In the genomic region with DNA sequence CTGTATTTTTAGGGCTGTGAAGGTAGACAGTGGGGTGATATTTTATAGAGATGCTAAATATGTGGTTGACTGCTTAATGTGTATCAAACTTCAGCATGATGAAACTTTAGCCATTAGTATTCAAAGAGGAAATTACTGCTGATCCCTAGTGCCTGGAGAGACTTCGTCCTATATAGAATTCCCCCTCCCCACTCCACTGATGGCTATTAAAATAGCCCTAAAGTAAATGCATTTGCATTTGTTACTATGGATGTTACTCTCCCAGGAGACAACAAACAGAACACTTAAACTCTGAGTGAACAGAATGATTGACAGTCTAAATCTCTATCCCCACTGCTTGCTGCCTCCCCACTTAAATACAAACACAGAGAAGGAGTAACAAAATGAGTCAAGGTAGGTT, we compare ENCODE assay signal across 28 cellular contexts. TPM values are rescaled to one million over a fixed set of nuclear protein-coding genes. Genes with fewer than 3 reads are reported as not detected.
"Had no signal": no experiment of that assay in that cellular context is flagged by ENCODE, and none has a peak within 500 bp of the region (broad histone marks: within the 10 kb centered on the region; RNA-seq: fewer than 3 reads in every experiment).

No MANE protein-coding gene starts in this region.

- H3K9me3 ChIP-seq: ascending aorta, colonic mucosa, left lung, lower lobe of right lung, spleen, suprapubic skin, tibial artery, upper lobe of right lung had no signal

- H3K4me1 Mint-ChIP-seq: activated CD4-positive, alpha-beta T cell treated with anti-CD3 and anti-CD28 coated beads, Interleukin-2, amount 10 ng/mL, durations not matched to agents 24 days and 14 days; activated naive CD4-positive, alpha-beta T cell treated with anti-CD3 and anti-CD28 coated beads, Interleukin-2, amount 10 ng/mL, durations not matched to agents 7 days and 5 days; activated naive CD8-positive, alpha-beta T cell treated with anti-CD3 and anti-CD28 coated beads, Interleukin-2, amount 10 ng/mL, durations not matched to agents 7 days and 5 days; naive thymus-derived CD8-positive, alpha-beta T cell had no signal

- H3K4me3 ChIP-seq: ascending aorta, cardiac muscle cell, colonic mucosa, left lung, lower lobe of right lung, spleen, suprapubic skin, tibial artery, upper lobe of right lung had no signal

- H3K27ac ChIP-seq: ascending aorta, cardiac muscle cell, colonic mucosa, left lung, lower lobe of right lung, spleen, suprapubic skin, tibial artery, upper lobe of right lung, WERI-Rb-1 had no signal

- H3K4me3 Mint-ChIP-seq: activated CD4-positive, alpha-beta memory T cell treated with anti-CD3 and anti-CD28 coated beads for 36 hours; activated CD4-positive, alpha-beta T cell treated with anti-CD3 and anti-CD28 coated beads, Interleukin-2, amount 10 ng/mL, durations not matched to agents 24 days and 14 days; activated naive CD4-positive, alpha-beta T cell treated with anti-CD3 and anti-CD28 coated beads, Interleukin-2, amount 10 ng/mL, durations not matched to agents 7 days and 5 days; activated naive CD8-positive, alpha-beta T cell treated with anti-CD3 and anti-CD28 coated beads, Interleukin-2, amount 10 ng/mL, durations not matched to agents 7 days and 5 days; activated T-helper 1 cell treated with anti-CD3 and anti-CD28 coated beads, Interleukin-12 subunit alpha, Interleukin-12 subunit beta, Interleukin-2, Interleukin-4 antibody, amounts not matched to agents 30 ng/mL and 10 ng/mL and 1 ng/mL, durations not matched to agents 14 hours and 24 hours and 36 hours; brain; naive thymus-derived CD8-positive, alpha-beta T cell had no signal

- H3K36me3 ChIP-seq: ascending aorta, cardiac muscle cell, colonic mucosa, left lung, lower lobe of right lung, spleen, suprapubic skin, tibial artery, upper lobe of right lung, WERI-Rb-1 had no signal

- DNase-seq: activated CD4-positive, alpha-beta memory T cell treated with anti-CD3 and anti-CD28 coated beads for 36 hours; activated CD4-positive, alpha-beta T cell treated with anti-CD3 and anti-CD28 coated beads, Interleukin-2, amount 10 ng/mL, durations not matched to agents 24 days and 14 days; activated CD8-positive, alpha-beta memory T cell treated with anti-CD3 and anti-CD28 coated beads, Interleukin-2, amount 50 U/mL, for 4 hours; activated effector memory CD4-positive, alpha-beta T cell treated with anti-CD3 and anti-CD28 coated beads, Interleukin-2, amount 50 U/mL, for 16 hours; activated naive CD4-positive, alpha-beta T cell treated with anti-CD3 and anti-CD28 coated beads, Interleukin-2, amount 10 ng/mL, durations not matched to agents 7 days and 5 days; activated naive CD8-positive, alpha-beta T cell treated with anti-CD3 and anti-CD28 coated beads, Interleukin-2, amount 10 ng/mL, durations not matched to agents 7 days and 5 days; activated T-cell treated with anti-CD3 and anti-CD28 coated beads, Interleukin-2, amount 50 U/mL, for 1 hour; cerebellar nuclear complex; colonic mucosa; effector CD8-positive, alpha-beta T cell; left lung; lower lobe of right lung; mesenchymal stem cell; naive thymus-derived CD8-positive, alpha-beta T cell; posterior cingulate gyrus; right cardiac atrium; spleen; stimulated activated naive CD4-positive, alpha-beta T cell; tibial artery; upper lobe of right lung; WERI-Rb-1 had no signal

- H3K27me3 ChIP-seq: ascending aorta, cardiac muscle cell, colonic mucosa, left lung, spleen, suprapubic skin, tibial artery, upper lobe of right lung had no signal

- H3K36me3 Mint-ChIP-seq: activated CD4-positive, alpha-beta memory T cell treated with anti-CD3 and anti-CD28 coated beads for 36 hours; activated naive CD4-positive, alpha-beta T cell treated with anti-CD3 and anti-CD28 coated beads, Interleukin-2, amount 10 ng/mL, durations not matched to agents 7 days and 5 days; activated naive CD8-positive, alpha-beta T cell treated with anti-CD3 and anti-CD28 coated beads, Interleukin-2, amount 10 ng/mL, durations not matched to agents 7 days and 5 days; brain; naive thymus-derived CD8-positive, alpha-beta T cell had no signal

- ATAC-seq: activated CD4-positive, CD25-positive, alpha-beta regulatory T cell treated with anti-CD3 and anti-CD28 coated beads, Interleukin-2, amount 50 U/mL, for 24 hours; left lung; lower lobe of right lung; naive thymus-derived CD8-positive, alpha-beta T cell; right cardiac atrium; upper lobe of right lung had no signal

- H3K9me3 Mint-ChIP-seq: activated CD4-positive, alpha-beta T cell treated with anti-CD3 and anti-CD28 coated beads, Interleukin-2, amount 10 ng/mL, durations not matched to agents 24 days and 14 days; activated naive CD8-positive, alpha-beta T cell treated with anti-CD3 and anti-CD28 coated beads, Interleukin-2, amount 10 ng/mL, durations not matched to agents 7 days and 5 days; activated T-helper 1 cell treated with anti-CD3 and anti-CD28 coated beads, Interleukin-12 subunit alpha, Interleukin-12 subunit beta, Interleukin-2, Interleukin-4 antibody, amounts not matched to agents 30 ng/mL and 10 ng/mL and 1 ng/mL, durations not matched to agents 14 hours and 24 hours and 36 hours had no signal

- H3K4me1 ChIP-seq: ascending aorta, colonic mucosa, left lung, lower lobe of right lung, spleen, suprapubic skin, upper lobe of right lung had no signal

- H3K27me3 Mint-ChIP-seq: activated CD4-positive, alpha-beta memory T cell treated with anti-CD3 and anti-CD28 coated beads for 36 hours; activated CD4-positive, alpha-beta T cell treated with anti-CD3 and anti-CD28 coated beads, Interleukin-2, amount 10 ng/mL, durations not matched to agents 24 days and 14 days; activated naive CD4-positive, alpha-beta T cell treated with anti-CD3 and anti-CD28 coated beads, Interleukin-2, amount 10 ng/mL, durations not matched to agents 7 days and 5 days; activated naive CD8-positive, alpha-beta T cell treated with anti-CD3 and anti-CD28 coated beads, Interleukin-2, amount 10 ng/mL, durations not matched to agents 7 days and 5 days; brain; naive thymus-derived CD8-positive, alpha-beta T cell had no signal

- H3K27ac Mint-ChIP-seq: activated CD4-positive, alpha-beta memory T cell treated with anti-CD3 and anti-CD28 coated beads for 36 hours; activated CD4-positive, alpha-beta T cell treated with anti-CD3 and anti-CD28 coated beads, Interleukin-2, amount 10 ng/mL, durations not matched to agents 24 days and 14 days; activated naive CD4-positive, alpha-beta T cell treated with anti-CD3 and anti-CD28 coated beads, Interleukin-2, amount 10 ng/mL, durations not matched to agents 7 days and 5 days; activated naive CD8-positive, alpha-beta T cell treated with anti-CD3 and anti-CD28 coated beads, Interleukin-2, amount 10 ng/mL, durations not matched to agents 7 days and 5 days; activated T-helper 1 cell treated with anti-CD3 and anti-CD28 coated beads, Interleukin-12 subunit alpha, Interleukin-12 subunit beta, Interleukin-2, Interleukin-4 antibody, amounts not matched to agents 30 ng/mL and 10 ng/mL and 1 ng/mL, durations not matched to agents 14 hours and 24 hours and 36 hours; naive thymus-derived CD8-positive, alpha-beta T cell had no signal

RNA-seq across cellular contexts. Expression of gene ADGRL3, which starts 39.1 kb away (rescaled TPM):
- total RNA-seq: activated CD4-positive, alpha-beta memory T cell treated with anti-CD3 and anti-CD28 coated beads for 36 hours; activated CD4-positive, alpha-beta T cell treated with anti-CD3 and anti-CD28 coated beads, Interleukin-2, amount 10 ng/mL, durations not matched to agents 24 days and 14 days; activated CD8-positive, alpha-beta memory T cell treated with anti-CD3 and anti-CD28 coated beads for 36 hours; activated naive CD8-positive, alpha-beta T cell treated with anti-CD3 and anti-CD28 coated beads, Interleukin-2, amount 10 ng/mL, durations not matched to agents 7 days and 5 days; activated T-helper 1 cell treated with anti-CD3 and anti-CD28 coated beads, Interleukin-12 subunit alpha, Interleukin-12 subunit beta, Interleukin-2, Interleukin-4 antibody, amounts not matched to agents 30 ng/mL and 10 ng/mL and 1 ng/mL, durations not matched to agents 14 hours and 24 hours and 36 hours; naive thymus-derived CD8-positive, alpha-beta T cell had no signal
- polyA plus RNA-seq: naive thymus-derived CD8-positive, alpha-beta T cell had no signal
